ENCODE assay signal across 18 cellular contexts in the genomic region with DNA sequence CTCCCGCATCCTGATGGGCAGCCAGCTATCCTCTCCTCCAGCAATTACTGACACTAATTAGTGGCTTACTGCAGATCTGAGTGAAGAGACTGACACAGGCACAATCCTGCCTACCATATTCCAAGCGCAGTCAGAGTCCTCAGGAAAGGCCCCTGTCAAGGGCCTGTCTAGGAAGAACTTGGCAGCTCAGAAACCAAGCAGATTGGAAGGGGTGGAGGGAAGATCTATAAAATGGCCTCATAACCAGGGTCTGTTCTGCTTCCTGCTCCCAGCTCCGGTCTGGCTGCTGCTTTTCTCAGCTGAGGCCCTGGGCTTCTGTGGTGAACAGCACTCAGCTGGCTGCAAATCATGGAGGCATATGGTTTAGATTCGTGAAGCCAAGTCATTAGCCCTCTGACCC.
"Had no signal": no experiment of that assay in that cellular context is flagged by ENCODE, and none has a peak within 500 bp of the region (broad histone marks: within the 10 kb centered on the region; RNA-seq: fewer than 3 reads in every experiment).

No MANE protein-coding gene starts in this region.

- H3K4me3 Mint-ChIP-seq: activated CD4-positive, alpha-beta T cell treated with anti-CD3 and anti-CD28 coated beads, Interleukin-2, amount 10 ng/mL, durations not matched to agents 7 days and 5 days; activated naive CD4-positive, alpha-beta T cell treated with anti-CD3 and anti-CD28 coated beads for 36 hours; activated T-helper 17 cell treated with anti-CD3 and anti-CD28 coated beads, Interleukin-2, amount 50 U/mL, for 72 hours; neural crest cell had no signal

- H3K36me3 ChIP-seq: heart left ventricle, left ventricle myocardium inferior, pancreas, suprapubic skin, upper lobe of right lung had no signal

- H3K9me3 ChIP-seq: heart left ventricle, left ventricle myocardium inferior, pancreas, suprapubic skin, upper lobe of right lung had no signal

- H3K27me3 ChIP-seq: heart left ventricle, pancreas, suprapubic skin, upper lobe of right lung had no signal

- H3K9me3 Mint-ChIP-seq: activated CD4-positive, alpha-beta T cell treated with anti-CD3 and anti-CD28 coated beads, Interleukin-2, amount 10 ng/mL, durations not matched to agents 7 days and 5 days; activated naive CD4-positive, alpha-beta T cell treated with anti-CD3 and anti-CD28 coated beads for 36 hours; activated T-helper 17 cell treated with anti-CD3 and anti-CD28 coated beads, Interleukin-2, amount 50 U/mL, for 72 hours; neural crest cell had no signal

- DNase-seq: activated CD4-positive, alpha-beta T cell treated with anti-CD3 and anti-CD28 coated beads, Interleukin-2, amount 10 ng/mL, durations not matched to agents 7 days and 5 days; activated CD4-positive, CD25-positive, alpha-beta regulatory T cell; activated naive CD4-positive, alpha-beta T cell treated with anti-CD3 and anti-CD28 coated beads for 36 hours; activated T-cell treated with anti-CD3 and anti-CD28 coated beads for 4 hours; effector CD8-positive, alpha-beta T cell; foreskin melanocyte; heart left ventricle; left ventricle myocardium inferior; mesenchymal stem cell; pancreas; stimulated activated CD4-positive, alpha-beta T cell treated with anti-CD3 and anti-CD28 coated beads, Interleukin-2, amount 100 ng/mL, for 48 hours; stimulated activated CD8-positive, alpha-beta memory T cell treated with anti-CD3 and anti-CD28 coated beads, Interleukin-4, amount 100 ng/mL, for 48 hours; stimulated activated naive CD8-positive, alpha-beta T cell treated with anti-CD3 and anti-CD28 coated beads, Interleukin-15, Interleukin-2, amounts not matched to agents 100 U/mL and 50 U/mL, for 24 hours; upper lobe of right lung had no signal

- H3K4me1 Mint-ChIP-seq: activated CD4-positive, alpha-beta T cell treated with anti-CD3 and anti-CD28 coated beads, Interleukin-2, amount 10 ng/mL, durations not matched to agents 7 days and 5 days; activated T-helper 17 cell treated with anti-CD3 and anti-CD28 coated beads, Interleukin-2, amount 50 U/mL, for 72 hours had no signal

- H3K27ac ChIP-seq: coronary artery, heart left ventricle, left ventricle myocardium inferior, pancreas, suprapubic skin, upper lobe of right lung had no signal

- H3K4me3 ChIP-seq: coronary artery, heart left ventricle, left ventricle myocardium inferior, pancreas, suprapubic skin, upper lobe of right lung had no signal

- H3K27me3 Mint-ChIP-seq: activated CD4-positive, alpha-beta T cell treated with anti-CD3 and anti-CD28 coated beads, Interleukin-2, amount 10 ng/mL, durations not matched to agents 7 days and 5 days had no signal

- ATAC-seq: activated T-helper 17 cell treated with anti-CD3 and anti-CD28 coated beads, Interleukin-2, amount 50 U/mL, for 72 hours; heart left ventricle; pancreas; stimulated activated naive CD8-positive, alpha-beta T cell treated with anti-CD3 and anti-CD28 coated beads, Interleukin-15, Interleukin-2, amounts not matched to agents 100 U/mL and 50 U/mL, for 24 hours; upper lobe of right lung had no signal

- H3K27ac Mint-ChIP-seq: activated CD4-positive, alpha-beta T cell treated with anti-CD3 and anti-CD28 coated beads, Interleukin-2, amount 10 ng/mL, durations not matched to agents 7 days and 5 days; activated naive CD4-positive, alpha-beta T cell treated with anti-CD3 and anti-CD28 coated beads for 36 hours; activated T-helper 17 cell treated with anti-CD3 and anti-CD28 coated beads, Interleukin-2, amount 50 U/mL, for 72 hours had no signal

- H3K4me1 ChIP-seq: heart left ventricle, left ventricle myocardium inferior, pancreas, suprapubic skin, upper lobe of right lung had no signal
